Comparison of ENCODE assay signal across 13 cellular contexts in genomic region chr17:50594040-50594618, GRCh38. TPM values are rescaled to one million over a fixed set of nuclear protein-coding genes. Genes with fewer than 3 reads are reported as not detected.
A peak's percentile ranks its signal among the peaks of the same experiment; 100 is the strongest.
DNase-seq lines count a peak whose midpoint lies in the region; ATAC-seq and TF ChIP-seq lines count a peak whose summit lies in the region.
"Had no signal": no experiment of that assay in that cellular context is flagged by ENCODE, and none has a peak within 500 bp of the region (broad histone marks: within the 10 kb centered on the region; RNA-seq: fewer than 3 reads in every experiment).

No MANE protein-coding gene starts in this region.

- TF ChIP-seq EP300 in neural cell (conservative IDR thresholded peaks at IDR 0.05; ENCODE audit: poor library complexity, severe bottlenecking), result no peak

- H4K20me1 ChIP-seq in neural cell (ENCODE audit: insufficient read depth) (no peaks in the 10 kb centered on the region), MM.1S (ENCODE audit: insufficient read depth, low read length) (no peaks in the 10 kb centered on the region)

- DNase-seq in DMS53 (lab: John Stamatoyannopoulos, UW) (peak; percentile 22), DMS53 treated with DMSO at 0.1 percent for 48 hours (lab: John Stamatoyannopoulos, UW; ENCODE audit: unreplicated experiment) (no peak), MM.1S (no peak), glutamatergic neuron (no peak)
- DNase-seq: 8988T, IMR-90 had no signal

- no peak for TF ChIP-seq CTCF in HEK293 (tag by site-specific recombination; IDR thresholded peaks at IDR 0.05)
- TF ChIP-seq CTCF in VCaP (conservative IDR thresholded peaks at IDR 0.05), result no peak
- TF ChIP-seq CTCF in neural cell (IDR thresholded peaks at IDR 0.05; ENCODE audit: poor library complexity, severe bottlenecking), result no peak
- no peak for TF ChIP-seq CTCF in MM.1S (IDR thresholded peaks at IDR 0.05; ENCODE audit: low read length)
- no peak for TF ChIP-seq CTCF in glutamatergic neuron (IDR thresholded peaks at IDR 0.05; ENCODE audit: partially characterized antibody, unreplicated experiment)

- H3K9me3 ChIP-seq in HEK293 (ENCODE audit: control insufficient read depth, insufficient read depth, low read depth, low read length) (no peaks in the 10 kb centered on the region), neural cell (ENCODE audit: low read length) (no peaks in the 10 kb centered on the region), MM.1S (replicated peaks; ENCODE audit: insufficient read depth, low read length) (no peaks in the 10 kb centered on the region)
- H3K9me3 ChIP-seq: SJCRH30 had no signal

- no peak overlapping the region for H3K4me3 Mint-ChIP-seq in glutamatergic neuron (ENCODE audit: unreplicated experiment)

- H3K4me2 ChIP-seq in neural cell (ENCODE audit: low read length) (no peak overlapping the region), MM.1S (ENCODE audit: low read depth, low read length) (no peak overlapping the region)

- no peaks in the 10 kb centered on the region for H3K9me2 ChIP-seq in neural cell (ENCODE audit: insufficient read depth, low read length)
- no peaks in the 10 kb centered on the region for H3K9me2 ChIP-seq in MM.1S (replicated peaks; ENCODE audit: insufficient read depth, low read length)

- H3K27me3 ChIP-seq in neural cell (ENCODE audit: insufficient read depth, low read depth, low read length) (no peaks in the 10 kb centered on the region), MM.1S (replicated peaks; ENCODE audit: insufficient read depth, low read length) (peaks cover 72% of the 10 kb centered on the region)
- H3K27me3 ChIP-seq: SJCRH30 had no signal

- no peak overlapping the region for H3K27ac ChIP-seq in HEK293 (ENCODE audit: extremely low read depth, low read depth, low read length)
- peak overlapping the region; percentile 78 for H3K27ac ChIP-seq in VCaP
- peak overlapping the region; percentile 70 for H3K27ac ChIP-seq in neural cell (ENCODE audit: low read length)
- H3K27ac ChIP-seq in MM.1S (ENCODE audit: low read length), result no peak overlapping the region
- H3K27ac ChIP-seq: HL-60, SJCRH30 had no signal

- H3K79me2 ChIP-seq in neural cell (replicated peaks; ENCODE audit: insufficient read depth, low read length), result no peaks in the 10 kb centered on the region
- no peaks in the 10 kb centered on the region for H3K79me2 ChIP-seq in MM.1S (ENCODE audit: low read length)

- peaks cover 27% of the 10 kb centered on the region for H3K4me1 Mint-ChIP-seq in glutamatergic neuron (ENCODE audit: low read depth, unreplicated experiment)

- ATAC-seq in GM19351 (IDR thresholded peaks at IDR 0.05; ENCODE audit: unreplicated experiment), result no peak
- ATAC-seq: Panc1 had no signal

- no peak overlapping the region for H3K27ac Mint-ChIP-seq in glutamatergic neuron (ENCODE audit: unreplicated experiment)

- H2AFZ ChIP-seq in neural cell (ENCODE audit: low read depth, low read length), result no peak overlapping the region
- H2AFZ ChIP-seq in MM.1S (ENCODE audit: low read length), result no peak overlapping the region

- H3K36me3 Mint-ChIP-seq in glutamatergic neuron (ENCODE audit: unreplicated experiment), result no peaks in the 10 kb centered on the region

- H3K36me3 ChIP-seq in HEK293 (ENCODE audit: control insufficient read depth in 2 of 2, insufficient read depth in 1 of 2, low read length in 2 of 2), result no peaks in the 10 kb centered on the region
- H3K36me3 ChIP-seq in neural cell (ENCODE audit: insufficient read depth, low read length), result no peaks in the 10 kb centered on the region
- H3K36me3 ChIP-seq in MM.1S (replicated peaks; ENCODE audit: insufficient read depth, low read length), result no peaks in the 10 kb centered on the region
- H3K36me3 ChIP-seq: SJCRH30 had no signal

- H3K27me3 Mint-ChIP-seq in glutamatergic neuron (ENCODE audit: unreplicated experiment), result peaks cover 13% of the 10 kb centered on the region

- POLR2A ChIA-PET in HEK293 (lab: Yijun Ruan, JAX), result no interaction called here

- peaks cover 6% of the 10 kb centered on the region for H3K9me3 Mint-ChIP-seq in glutamatergic neuron (ENCODE audit: unreplicated experiment)

- no peaks in the 10 kb centered on the region for H3F3A ChIP-seq in neural cell (ENCODE audit: insufficient read depth, low read length, poor library complexity, severe bottlenecking)
- H3F3A ChIP-seq in MM.1S (ENCODE audit: insufficient read depth, low read length), result no peaks in the 10 kb centered on the region

- TF ChIP-seq RAD21 in neural cell (conservative IDR thresholded peaks at IDR 0.05), result no peak

- no peak overlapping the region for H3K4me3 ChIP-seq in HEK293 (ENCODE audit: low read depth, low read length)
- H3K4me3 ChIP-seq in neural cell (ENCODE audit: low read length), result peak overlapping the region; percentile 37
- no peak overlapping the region for H3K4me3 ChIP-seq in MM.1S (ENCODE audit: low read length)
- H3K4me3 ChIP-seq: SJCRH30 had no signal

- H3K9ac ChIP-seq in neural cell (ENCODE audit: low read length) (peak overlapping the region; percentile 51), MM.1S (ENCODE audit: low read length) (no peak overlapping the region)

- H3K4me1 ChIP-seq in HEK293 (ENCODE audit: control insufficient read depth, insufficient read depth, low read length) (no peaks in the 10 kb centered on the region), MM.1S (ENCODE audit: low read length) (no peaks in the 10 kb centered on the region)

- CTCF ChIA-PET in HEK293 (lab: Yijun Ruan, JAX), result no interaction called here

TF ChIP-seq in HEK293, 187 proteins besides CTCF, POLR2A, EP300 and RAD21:
- TF ChIP-seq FEZF1 (tag by site-specific recombination; IDR thresholded peaks at IDR 0.05), result no peak
- TF ChIP-seq ZEB2 (tag by site-specific recombination; IDR thresholded peaks at IDR 0.05), result no peak
- no peak for TF ChIP-seq ZNF433 (tag by site-specific recombination; IDR thresholded peaks at IDR 0.05; ENCODE audit: low read depth)
- no peak for TF ChIP-seq ZBTB48 (tag by site-specific recombination; IDR thresholded peaks at IDR 0.05)
- no peak for TF ChIP-seq ZNF112 (tag by site-specific recombination; IDR thresholded peaks at IDR 0.05)
- no peak for TF ChIP-seq ZNF561 (tag by site-specific recombination; IDR thresholded peaks at IDR 0.05; ENCODE audit: borderline replicate concordance)
- no peak for TF ChIP-seq ZNF350 (tag by site-specific recombination; IDR thresholded peaks at IDR 0.05)
- TF ChIP-seq ZNF600 (tag by site-specific recombination; IDR thresholded peaks at IDR 0.05), result peak; percentile 53
TF ChIP-seq in HEK293: peak in this region for 1.

TF ChIP-seq in neural cell, 6 proteins besides CTCF, POLR2A, EP300 and RAD21:
- TF ChIP-seq MXI1 (conservative IDR thresholded peaks at IDR 0.05; ENCODE audit: poor library complexity, severe bottlenecking), result no peak
- no peak for TF ChIP-seq EZH2 (IDR thresholded peaks at IDR 0.05; ENCODE audit: borderline replicate concordance, insufficient read depth, low read length, poor library complexity, severe bottlenecking)
- TF ChIP-seq SMC3 (conservative IDR thresholded peaks at IDR 0.05; ENCODE audit: poor library complexity), result no peak
- no peak for TF ChIP-seq TAF1 (IDR thresholded peaks at IDR 0.05; ENCODE audit: low read depth)
- TF ChIP-seq REST (IDR thresholded peaks at IDR 0.05; ENCODE audit: borderline replicate concordance), result no peak

RNA-seq across cellular contexts. Expression of gene CACNA1G, which starts 33.6 kb away (rescaled TPM):
- polyA plus RNA-seq in neural cell, result 10.9 and 11.0 TPM in 2 replicates
- polyA minus RNA-seq in neural cell, result 24.1 and 28.0 TPM in 2 replicates
- total RNA-seq in glutamatergic neuron (ENCODE audit: unreplicated experiment), result 2.2 TPM

RNA-seq across cellular contexts. Expression of gene ABCC3, which starts 40.6 kb away (rescaled TPM):
- polyA plus RNA-seq in neural cell, result 0.08 TPM in 1 of 2 replicates, not detected in the other
- not detected in 2 replicates for polyA minus RNA-seq in neural cell
- total RNA-seq in glutamatergic neuron (ENCODE audit: unreplicated experiment), result not detected

RNA-seq across cellular contexts. Expression of gene SPATA20, which starts 47.2 kb away (rescaled TPM):
- polyA plus RNA-seq in neural cell, result 48.1 and 53.5 TPM in 2 replicates
- polyA minus RNA-seq in neural cell, result 21.6 and 24.1 TPM in 2 replicates
- total RNA-seq in glutamatergic neuron (ENCODE audit: unreplicated experiment), result 14.0 TPM

Comparison
In these comparisons a context has a peak if more than half of its experiments do, and no peak if none do; other contexts are left out.
1. H3K27ac ChIP-seq: peak in VCaP (single experiment) and neural cell (single experiment); none in HEK293 (single experiment) and MM.1S (single experiment).